33 cellular contexts compared by ENCODE assay signal in genomic region chr11:37770145-37770544, GRCh38.
"Had no signal": no experiment of that assay in that cellular context is flagged by ENCODE, and none has a peak within 500 bp of the region (broad histone marks: within the 10 kb centered on the region; RNA-seq: fewer than 3 reads in every experiment).

No MANE protein-coding gene starts in this region.

- ATAC-seq: activated CD4-positive, CD25-positive, alpha-beta regulatory T cell treated with anti-CD3 and anti-CD28 coated beads, Interleukin-2, amount 50 U/mL, for 24 hours; gastrocnemius medialis; mucosa of descending colon; right lobe of liver; stimulated activated memory B cell treated with anti-CD40 and anti-IgM and Interleukin-4, amounts not matched to agents 10 μg/mL and 1 μg/mL and 100 μg/mL, for 72 hours; stimulated activated naive CD8-positive, alpha-beta T cell treated with anti-CD3 and anti-CD28 coated beads, Interleukin-15, amount 100 ng/mL, for 72 hours; upper lobe of right lung had no signal

- H3K4me1 ChIP-seq: colonic mucosa, gastrocnemius medialis, left ventricle myocardium inferior, right lobe of liver, thyroid gland, upper lobe of right lung had no signal

- DNase-seq: activated CD4-positive, alpha-beta memory T cell treated with anti-CD3 and anti-CD28 coated beads for 36 hours; activated CD4-positive, alpha-beta T cell treated with anti-CD3 and anti-CD28 coated beads for 48 hours; activated CD8-positive, alpha-beta memory T cell treated with anti-CD3 and anti-CD28 coated beads, Interleukin-2, amount 50 U/mL, for 4 hours; activated gamma-delta T cell; activated naive CD4-positive, alpha-beta T cell treated with anti-CD3 and anti-CD28 coated beads, Interleukin-2, amount 10 ng/mL, durations not matched to agents 7 days and 5 days; activated naive CD8-positive, alpha-beta T cell treated with anti-CD3 and anti-CD28 coated beads, Interleukin-2, amount 10 ng/mL, durations not matched to agents 7 days and 5 days; activated T-cell treated with anti-CD3 and anti-CD28 coated beads, Interleukin-2, amount 50 U/mL, for 1 hour; amniotic stem cell; colonic mucosa; effector CD8-positive, alpha-beta T cell; gastrocnemius medialis; glutamatergic neuron; islet precursor cell; left ventricle myocardium inferior; mucosa of descending colon; ovary; right lobe of liver; small intestine; stimulated activated CD4-positive, alpha-beta T cell treated with anti-CD3 and anti-CD28 coated beads, Interleukin-4, amount 100 ng/mL, for 4 hours; stimulated activated CD8-positive, alpha-beta memory T cell treated with anti-CD3 and anti-CD28 coated beads, Interleukin-4, amount 100 ng/mL, for 48 hours; stimulated activated naive CD8-positive, alpha-beta T cell treated with anti-CD3 and anti-CD28 coated beads, Interleukin-15, amount 100 ng/mL, for 72 hours; SW 1271; T-helper 9 cell; thyroid gland; upper lobe of right lung; WERI-Rb-1 had no signal

- H3K4me1 Mint-ChIP-seq: activated naive CD4-positive, alpha-beta T cell treated with anti-CD3 and anti-CD28 coated beads, Interleukin-2, amount 10 ng/mL, durations not matched to agents 7 days and 5 days; activated naive CD8-positive, alpha-beta T cell treated with anti-CD3 and anti-CD28 coated beads, Interleukin-2, amount 10 ng/mL, durations not matched to agents 7 days and 5 days; nephron; stimulated activated memory B cell treated with anti-CD40 and anti-IgM and Interleukin-4, amounts not matched to agents 10 μg/mL and 1 μg/mL and 100 μg/mL, for 72 hours; stimulated activated naive CD8-positive, alpha-beta T cell treated with anti-CD3 and anti-CD28 coated beads, Interleukin-15, amount 100 ng/mL, for 72 hours had no signal

- H3K36me3 Mint-ChIP-seq: activated CD4-positive, alpha-beta memory T cell treated with anti-CD3 and anti-CD28 coated beads for 36 hours; activated naive CD4-positive, alpha-beta T cell treated with anti-CD3 and anti-CD28 coated beads, Interleukin-2, amount 10 ng/mL, durations not matched to agents 7 days and 5 days; activated naive CD8-positive, alpha-beta T cell treated with anti-CD3 and anti-CD28 coated beads, Interleukin-2, amount 10 ng/mL, durations not matched to agents 7 days and 5 days; stimulated activated memory B cell treated with anti-CD40 and anti-IgM and Interleukin-4, amounts not matched to agents 10 μg/mL and 1 μg/mL and 100 μg/mL, for 72 hours had no signal

- H3K27me3 ChIP-seq: colonic mucosa, gastrocnemius medialis, neutrophil, ovary, right lobe of liver, thyroid gland, upper lobe of right lung had no signal

- H3K4me3 Mint-ChIP-seq: activated CD4-positive, alpha-beta memory T cell treated with anti-CD3 and anti-CD28 coated beads for 36 hours; activated naive CD4-positive, alpha-beta T cell treated with anti-CD3 and anti-CD28 coated beads, Interleukin-2, amount 10 ng/mL, durations not matched to agents 7 days and 5 days; activated naive CD8-positive, alpha-beta T cell treated with anti-CD3 and anti-CD28 coated beads, Interleukin-2, amount 10 ng/mL, durations not matched to agents 7 days and 5 days; nephron; stimulated activated memory B cell treated with anti-CD40 and anti-IgM and Interleukin-4, amounts not matched to agents 10 μg/mL and 1 μg/mL and 100 μg/mL, for 72 hours; stimulated activated naive CD8-positive, alpha-beta T cell treated with anti-CD3 and anti-CD28 coated beads, Interleukin-15, amount 100 ng/mL, for 72 hours; T-helper 1 cell treated with Interleukin-12 subunit alpha and Interleukin-12 subunit beta and Interleukin-4 antibody, amounts not matched to agents 30 μg/mL and 1 μg/mL, for 36 hours had no signal

- H3K9me3 ChIP-seq: colonic mucosa, gastrocnemius medialis, neutrophil, ovary, right lobe of liver, thyroid gland, upper lobe of right lung had no signal

- H3K27ac Mint-ChIP-seq: activated CD4-positive, alpha-beta memory T cell treated with anti-CD3 and anti-CD28 coated beads for 36 hours; activated naive CD4-positive, alpha-beta T cell treated with anti-CD3 and anti-CD28 coated beads, Interleukin-2, amount 10 ng/mL, durations not matched to agents 7 days and 5 days; activated naive CD8-positive, alpha-beta T cell treated with anti-CD3 and anti-CD28 coated beads, Interleukin-2, amount 10 ng/mL, durations not matched to agents 7 days and 5 days; nephron; progenitor cell of endocrine pancreas; stimulated activated memory B cell treated with anti-CD40 and anti-IgM and Interleukin-4, amounts not matched to agents 10 μg/mL and 1 μg/mL and 100 μg/mL, for 72 hours; stimulated activated naive CD8-positive, alpha-beta T cell treated with anti-CD3 and anti-CD28 coated beads, Interleukin-15, amount 100 ng/mL, for 72 hours; T-helper 1 cell treated with Interleukin-12 subunit alpha and Interleukin-12 subunit beta and Interleukin-4 antibody, amounts not matched to agents 30 μg/mL and 1 μg/mL, for 36 hours had no signal

- H3K27me3 Mint-ChIP-seq: activated CD4-positive, alpha-beta memory T cell treated with anti-CD3 and anti-CD28 coated beads for 36 hours; activated naive CD4-positive, alpha-beta T cell treated with anti-CD3 and anti-CD28 coated beads, Interleukin-2, amount 10 ng/mL, durations not matched to agents 7 days and 5 days; activated naive CD8-positive, alpha-beta T cell treated with anti-CD3 and anti-CD28 coated beads, Interleukin-2, amount 10 ng/mL, durations not matched to agents 7 days and 5 days; progenitor cell of endocrine pancreas; stimulated activated memory B cell treated with anti-CD40 and anti-IgM and Interleukin-4, amounts not matched to agents 10 μg/mL and 1 μg/mL and 100 μg/mL, for 72 hours; stimulated activated naive CD8-positive, alpha-beta T cell treated with anti-CD3 and anti-CD28 coated beads, Interleukin-15, amount 100 ng/mL, for 72 hours had no signal

- H3K27ac ChIP-seq: colonic mucosa, gastrocnemius medialis, left ventricle myocardium inferior, neutrophil, ovary, right lobe of liver, thyroid gland, upper lobe of right lung, WERI-Rb-1 had no signal

- H3K36me3 ChIP-seq: colonic mucosa, gastrocnemius medialis, left ventricle myocardium inferior, neutrophil, ovary, right lobe of liver, thyroid gland, upper lobe of right lung, WERI-Rb-1 had no signal

- H3K4me3 ChIP-seq: colonic mucosa, gastrocnemius medialis, left ventricle myocardium inferior, lung, mucosa of descending colon, ovary, right lobe of liver, thyroid gland, upper lobe of right lung had no signal
